In the genomic region with DNA sequence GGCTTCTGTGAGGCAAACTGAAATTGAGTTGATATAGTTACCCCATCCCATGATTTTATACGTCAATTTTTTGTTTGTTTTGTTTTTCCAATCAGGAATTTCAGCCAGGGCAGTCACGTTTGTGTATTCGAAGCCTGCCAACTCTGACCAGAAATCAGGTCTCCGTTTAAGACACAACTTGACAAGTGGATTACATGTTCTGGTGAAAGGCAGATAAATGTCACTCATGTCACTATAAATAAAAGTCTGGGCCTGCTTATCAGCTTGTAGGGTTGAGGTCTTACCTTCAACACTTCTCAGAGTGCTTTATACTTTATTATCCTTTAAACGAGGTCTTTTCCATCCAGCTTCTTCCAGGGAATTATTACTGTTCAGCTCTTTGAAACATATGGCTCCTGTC, we compare ENCODE assay signal across 29 cellular contexts.
"Had no signal": no experiment of that assay in that cellular context is flagged by ENCODE, and none has a peak within 500 bp of the region (broad histone marks: within the 10 kb centered on the region; RNA-seq: fewer than 3 reads in every experiment).

No MANE protein-coding gene starts in this region.

- H3K36me3 ChIP-seq: neutrophil, pancreas, prostate gland, right atrium auricular region, right lobe of liver, sigmoid colon, suprapubic skin, tibial artery, transverse colon, upper lobe of right lung, uterus had no signal

- H3K4me1 ChIP-seq: pancreas, prostate gland, right lobe of liver, sigmoid colon, suprapubic skin, testis, tibial artery, transverse colon, upper lobe of right lung, uterus had no signal

- ATAC-seq: naive thymus-derived CD8-positive, alpha-beta T cell; natural killer cell treated with Interleukin-12 subunit alpha and Interleukin-12 subunit beta and Interleukin-15 and Interleukin-18, amount 100 ng/mL, for 72 hours; pancreas; right lobe of liver; stimulated activated effector memory CD8-positive, alpha-beta T cell treated with anti-CD3 and anti-CD28 coated beads, Interleukin-12 subunit alpha, Interleukin-12 subunit beta, amount 100 ng/mL, for 72 hours; stimulated activated naive B cell treated with anti-CD40 and anti-IgM and Interleukin-4, amounts not matched to agents 10 μg/mL and 1 μg/mL and 100 μg/mL, for 72 hours; stimulated activated naive CD8-positive, alpha-beta T cell treated with anti-CD3 and anti-CD28 coated beads, Interleukin-15, amount 100 ng/mL, for 72 hours; upper lobe of right lung had no signal

- H3K9me3 Mint-ChIP-seq: naive thymus-derived CD8-positive, alpha-beta T cell; natural killer cell treated with Interleukin-12 subunit alpha and Interleukin-12 subunit beta and Interleukin-15 and Interleukin-18, amount 100 ng/mL, for 72 hours; nephron progenitor cell; neural crest cell; stimulated activated effector memory CD8-positive, alpha-beta T cell treated with anti-CD3 and anti-CD28 coated beads, Interleukin-12 subunit alpha, Interleukin-12 subunit beta, amount 100 ng/mL, for 72 hours; stimulated activated naive B cell treated with anti-CD40 and anti-IgM and Interleukin-4, amounts not matched to agents 10 μg/mL and 1 μg/mL and 100 μg/mL, for 72 hours; stimulated activated naive CD8-positive, alpha-beta T cell treated with anti-CD3 and anti-CD28 coated beads, Interleukin-15, amount 100 ng/mL, for 72 hours; type B pancreatic cell had no signal

- H3K4me1 Mint-ChIP-seq: nephron progenitor cell; neural crest cell; stimulated activated effector memory CD8-positive, alpha-beta T cell treated with anti-CD3 and anti-CD28 coated beads, Interleukin-12 subunit alpha, Interleukin-12 subunit beta, amount 100 ng/mL, for 72 hours; stimulated activated naive B cell treated with anti-CD40 and anti-IgM and Interleukin-4, amounts not matched to agents 10 μg/mL and 1 μg/mL and 100 μg/mL, for 72 hours; stimulated activated naive CD8-positive, alpha-beta T cell treated with anti-CD3 and anti-CD28 coated beads, Interleukin-15, amount 100 ng/mL, for 72 hours had no signal

- DNase-seq: naive thymus-derived CD8-positive, alpha-beta T cell; nephron progenitor cell; nucleus accumbens; pancreas; retina; right lobe of liver; sigmoid colon; small intestine; stimulated activated CD4-positive, alpha-beta T cell treated with anti-CD3 and anti-CD28 coated beads, Interleukin-15, amount 100 ng/mL, for 24 hours; stimulated activated CD4-positive, alpha-beta T cell treated with anti-CD3 and anti-CD28 coated beads, Interleukin-2, amount 100 ng/mL, for 24 hours; stimulated activated CD4-positive, alpha-beta T cell treated with anti-CD3 and anti-CD28 coated beads, Interleukin-2, amount 100 ng/mL, for 48 hours; stimulated activated CD4-positive, alpha-beta T cell treated with anti-CD3 and anti-CD28 coated beads, Interleukin-4, amount 100 ng/mL, for 24 hours; stimulated activated naive B cell treated with anti-CD40 and anti-IgM and Interleukin-4, amounts not matched to agents 10 μg/mL and 1 μg/mL and 100 μg/mL, for 72 hours; stimulated activated naive CD8-positive, alpha-beta T cell treated with anti-CD3 and anti-CD28 coated beads, Interleukin-15, amount 100 ng/mL, for 72 hours; stimulated activated naive CD8-positive, alpha-beta T cell treated with anti-CD3 and anti-CD28 coated beads, Interleukin-15, Interleukin-2, amounts not matched to agents 100 U/mL and 50 U/mL, for 24 hours; substantia nigra; testis; tibial artery; transverse colon; upper lobe of right lung; uterus had no signal

- H3K27ac ChIP-seq: neutrophil, pancreas, prostate gland, right lobe of liver, sigmoid colon, suprapubic skin, testis, tibial artery, transverse colon, upper lobe of right lung, uterus had no signal

- H3K27me3 ChIP-seq: pancreas, right atrium auricular region, right lobe of liver, testis, tibial artery, uterus had no signal

- H3K36me3 Mint-ChIP-seq: naive thymus-derived CD8-positive, alpha-beta T cell; natural killer cell treated with Interleukin-12 subunit alpha and Interleukin-12 subunit beta and Interleukin-15 and Interleukin-18, amount 100 ng/mL, for 72 hours; stimulated activated effector memory CD8-positive, alpha-beta T cell treated with anti-CD3 and anti-CD28 coated beads, Interleukin-12 subunit alpha, Interleukin-12 subunit beta, amount 100 ng/mL, for 72 hours; stimulated activated naive B cell treated with anti-CD40 and anti-IgM and Interleukin-4, amounts not matched to agents 10 μg/mL and 1 μg/mL and 100 μg/mL, for 72 hours; type B pancreatic cell had no signal

- H3K27ac Mint-ChIP-seq: naive thymus-derived CD8-positive, alpha-beta T cell; natural killer cell treated with Interleukin-12 subunit alpha and Interleukin-12 subunit beta and Interleukin-15 and Interleukin-18, amount 100 ng/mL, for 72 hours; nephron progenitor cell; stimulated activated effector memory CD8-positive, alpha-beta T cell treated with anti-CD3 and anti-CD28 coated beads, Interleukin-12 subunit alpha, Interleukin-12 subunit beta, amount 100 ng/mL, for 72 hours; stimulated activated naive B cell treated with anti-CD40 and anti-IgM and Interleukin-4, amounts not matched to agents 10 μg/mL and 1 μg/mL and 100 μg/mL, for 72 hours; stimulated activated naive CD8-positive, alpha-beta T cell treated with anti-CD3 and anti-CD28 coated beads, Interleukin-15, amount 100 ng/mL, for 72 hours; type B pancreatic cell had no signal

- H3K4me3 Mint-ChIP-seq: naive thymus-derived CD8-positive, alpha-beta T cell; natural killer cell treated with Interleukin-12 subunit alpha and Interleukin-12 subunit beta and Interleukin-15 and Interleukin-18, amount 100 ng/mL, for 72 hours; nephron progenitor cell; neural crest cell; stimulated activated effector memory CD8-positive, alpha-beta T cell treated with anti-CD3 and anti-CD28 coated beads, Interleukin-12 subunit alpha, Interleukin-12 subunit beta, amount 100 ng/mL, for 72 hours; stimulated activated naive B cell treated with anti-CD40 and anti-IgM and Interleukin-4, amounts not matched to agents 10 μg/mL and 1 μg/mL and 100 μg/mL, for 72 hours; stimulated activated naive CD8-positive, alpha-beta T cell treated with anti-CD3 and anti-CD28 coated beads, Interleukin-15, amount 100 ng/mL, for 72 hours; type B pancreatic cell had no signal

- H3K4me3 ChIP-seq: pancreas, prostate gland, right atrium auricular region, right lobe of liver, sigmoid colon, suprapubic skin, testis, tibial artery, transverse colon, upper lobe of right lung, uterus had no signal
